24 cellular contexts compared by ENCODE assay signal in the genomic region with DNA sequence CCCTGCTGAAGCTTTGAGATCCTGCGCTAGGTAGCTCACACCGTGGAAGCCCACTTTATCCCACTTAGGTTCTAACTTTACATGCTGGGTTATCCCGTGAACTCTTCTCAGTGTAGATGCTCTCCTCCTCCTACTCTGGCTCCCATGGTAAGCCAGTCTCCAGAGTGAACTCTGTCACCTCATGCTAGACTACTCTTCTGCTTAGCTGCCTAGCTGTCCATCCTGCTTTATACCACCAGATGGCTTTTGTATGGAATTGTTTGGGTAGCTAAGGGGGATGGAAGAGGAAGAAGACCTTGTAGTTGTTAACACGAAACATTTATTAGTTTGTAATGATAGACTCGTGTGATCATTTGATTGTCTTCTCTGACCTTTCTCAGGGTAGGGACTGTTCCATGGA. TPM values are rescaled to one million over a fixed set of nuclear protein-coding genes. Genes with fewer than 3 reads are reported as not detected.
DNase-seq lines count a peak whose midpoint lies in the region; ATAC-seq and TF ChIP-seq lines count a peak whose summit lies in the region.
"Had no signal": no experiment of that assay in that cellular context is flagged by ENCODE, and none has a peak within 500 bp of the region (broad histone marks: within the 10 kb centered on the region; RNA-seq: fewer than 3 reads in every experiment).

No MANE protein-coding gene starts in this region.

- no peak overlapping the region for H3K4me2 ChIP-seq in PC-3 (ENCODE audit: low read length)

- H3K27me3 ChIP-seq in H7 (ENCODE audit: control insufficient read depth, insufficient read depth, low read length) (no peaks in the 10 kb centered on the region), PC-3 (ENCODE audit: low read length) (no peaks in the 10 kb centered on the region), endodermal cell (ENCODE audit: control insufficient read depth, insufficient read depth, low read length, poor library complexity, severe bottlenecking) (no peaks in the 10 kb centered on the region)

- H2AFZ ChIP-seq in PC-3 (ENCODE audit: low read length): no peak overlapping the region

- no peaks in the 10 kb centered on the region for H3K27me3 Mint-ChIP-seq in endodermal cell (ENCODE audit: insufficient read depth)
- no peaks in the 10 kb centered on the region for H3K27me3 Mint-ChIP-seq in nephron progenitor cell (ENCODE audit: low read depth, poor library complexity)
- H3K27me3 Mint-ChIP-seq: CD4-positive, CD25-positive, alpha-beta regulatory T cell; IgD-negative memory B cell; T-cell had no signal

- H4K20me1 ChIP-seq in PC-3 (ENCODE audit: low read length): peaks cover 4% of the 10 kb centered on the region; the same call in 1 of the 2 replicates

- peak; percentile 32; the same call in 1 of the 2 replicates for TF ChIP-seq CTCF in PC-3 (conservative IDR thresholded peaks at IDR 0.05; ENCODE audit: low read depth, low read length)
- TF ChIP-seq CTCF in endodermal cell (conservative IDR thresholded peaks at IDR 0.05): peak; percentile 39
- no peak for TF ChIP-seq CTCF in nephron progenitor cell (IDR thresholded peaks at IDR 0.05)

- no peaks in the 10 kb centered on the region for H3K9me3 ChIP-seq in PC-3 (ENCODE audit: low read length)
- H3K9me3 ChIP-seq in endodermal cell (ENCODE audit: control insufficient read depth, low read length): no peaks in the 10 kb centered on the region

- no peak for ATAC-seq in PC-3
- ATAC-seq in GM19452 (IDR thresholded peaks at IDR 0.05; ENCODE audit: unreplicated experiment): no peak
- no peak for ATAC-seq in stimulated activated effector memory CD8-positive, alpha-beta T cell treated with anti-CD3 and anti-CD28 coated beads, Interleukin-12 subunit alpha, Interleukin-12 subunit beta, amount 100 ng/mL, for 72 hours
- ATAC-seq: T-cell had no signal

- intact Hi-C loops in PC-3 (cut with micrococcal nuclease): no loop called here

- H3K27ac ChIP-seq in PC-3 (ENCODE audit: low read length) (no peak overlapping the region), endodermal cell (ENCODE audit: low read depth, low read length) (no peak overlapping the region)
- H3K27ac ChIP-seq: RWPE1 had no signal

- H3K4me1 Mint-ChIP-seq in endodermal cell (no peaks in the 10 kb centered on the region), nephron progenitor cell (no peaks in the 10 kb centered on the region)
- H3K4me1 Mint-ChIP-seq in stimulated activated effector memory CD8-positive, alpha-beta T cell treated with anti-CD3 and anti-CD28 coated beads, Interleukin-12 subunit alpha, Interleukin-12 subunit beta, amount 100 ng/mL, for 72 hours: peaks cover 28% of the 10 kb centered on the region

- H3K9me3 Mint-ChIP-seq in endodermal cell (no peaks in the 10 kb centered on the region), nephron progenitor cell (peaks cover 22% of the 10 kb centered on the region)
- H3K9me3 Mint-ChIP-seq in stimulated activated effector memory CD8-positive, alpha-beta T cell treated with anti-CD3 and anti-CD28 coated beads, Interleukin-12 subunit alpha, Interleukin-12 subunit beta, amount 100 ng/mL, for 72 hours: no peaks in the 10 kb centered on the region
- H3K9me3 Mint-ChIP-seq: IgD-negative memory B cell, T-cell had no signal

- CTCF ChIA-PET in PC-3 (lab: Charles Lee): interaction anchor here (0.6 kb wide), 1 partner anchor 107 kb away, joined by 3 read pairs; no protein-coding TSS in a partner anchor

- H3K27ac Mint-ChIP-seq in endodermal cell: no peak overlapping the region
- H3K27ac Mint-ChIP-seq in nephron progenitor cell: peak overlapping the region; percentile 49
- no peak overlapping the region for H3K27ac Mint-ChIP-seq in stimulated activated effector memory CD8-positive, alpha-beta T cell treated with anti-CD3 and anti-CD28 coated beads, Interleukin-12 subunit alpha, Interleukin-12 subunit beta, amount 100 ng/mL, for 72 hours
- H3K27ac Mint-ChIP-seq: IgD-negative memory B cell, T-cell had no signal

- no peaks in the 10 kb centered on the region for H3K79me2 ChIP-seq in PC-3 (ENCODE audit: low read length)

- no peak overlapping the region for H3K9ac ChIP-seq in PC-3 (ENCODE audit: low read length)
- no peak overlapping the region for H3K9ac ChIP-seq in endodermal cell (ENCODE audit: extremely low read depth, low read length, poor library complexity, severe bottlenecking)

- H3K4me1 ChIP-seq in PC-3 (ENCODE audit: insufficient read depth, low read length) (no peaks in the 10 kb centered on the region), endodermal cell (ENCODE audit: control insufficient read depth, insufficient read depth, low read length) (no peaks in the 10 kb centered on the region)

- POLR2A ChIA-PET in PC-3 (lab: Charles Lee; ENCODE audit: unreplicated experiment): no interaction called here

- no peaks in the 10 kb centered on the region for H3K9me2 ChIP-seq in PC-3 (replicated peaks; ENCODE audit: low read length)

- H3K36me3 Mint-ChIP-seq in endodermal cell (ENCODE audit: low read depth) (peaks cover 24% of the 10 kb centered on the region), nephron progenitor cell (ENCODE audit: low read depth) (peaks cover 77% of the 10 kb centered on the region)
- peaks cover 14% of the 10 kb centered on the region for H3K36me3 Mint-ChIP-seq in stimulated activated effector memory CD8-positive, alpha-beta T cell treated with anti-CD3 and anti-CD28 coated beads, Interleukin-12 subunit alpha, Interleukin-12 subunit beta, amount 100 ng/mL, for 72 hours

- H3K4me3 ChIP-seq in H7 (ENCODE audit: insufficient read depth, low read depth, low read length) (no peak overlapping the region), PC-3 (ENCODE audit: low read length) (no peak overlapping the region), endodermal cell (ENCODE audit: low read length) (no peak overlapping the region)

- H3K4me3 Mint-ChIP-seq in endodermal cell: no peak overlapping the region
- H3K4me3 Mint-ChIP-seq in nephron progenitor cell: no peak overlapping the region
- H3K4me3 Mint-ChIP-seq in stimulated activated effector memory CD8-positive, alpha-beta T cell treated with anti-CD3 and anti-CD28 coated beads, Interleukin-12 subunit alpha, Interleukin-12 subunit beta, amount 100 ng/mL, for 72 hours: no peak overlapping the region
- H3K4me3 Mint-ChIP-seq: CD4-positive, CD25-positive, alpha-beta regulatory T cell; IgD-negative memory B cell; T-cell had no signal

- no peaks in the 10 kb centered on the region for H3F3A ChIP-seq in PC-3 (ENCODE audit: low read length, unreplicated experiment)

- peak; percentile 21 for DNase-seq in H7
- DNase-seq in PC-3: peak; percentile 27
- DNase-seq in endodermal cell: no peak
- DNase-seq in nephron progenitor cell: no peak
- DNase-seq in NCI-H1436 (lab: John Stamatoyannopoulos, UW): no peak
- no peak for DNase-seq in activated T-cell treated with anti-CD3 and anti-CD28 coated beads, Interleukin-2, amount 50 U/mL, for 1 hour
- DNase-seq in stimulated activated effector memory CD8-positive, alpha-beta T cell treated with anti-CD3 and anti-CD28 coated beads, Interleukin-12 subunit alpha, Interleukin-12 subunit beta, amount 100 ng/mL, for 72 hours (ENCODE audit: low spot score in 2 of 2): no peak
- DNase-seq: CD4-positive, CD25-positive, alpha-beta regulatory T cell; DMS153; DND-41; GOT3; HCEC 1CT; NCI-H1092; NCI-H1417 treated with DMSO at 0.1 percent for 48 hours; NCI-H187 treated with DMSO at 0.1 percent for 48 hours; NCI-H446; NCI-H524 treated with DMSO at 0.1 percent for 48 hours; NCI-H774; NK-92 treated with Interleukin-12 subunit alpha and Interleukin-12 subunit beta, amount 100 ng/mL, for 24 hours; SHP77; T-cell had no signal

- BruUV-seq in PC-3 (replicated peaks; lab: Mats Ljungman, UMichigan): no TSS peak

- WGBS in endodermal cell (ENCODE audit: insufficient coverage in 1 of 2, insufficient read length in 1 of 2), 2 experiments: 94% methylated on average over 5 of the region's 5 CpGs

- H3K36me3 ChIP-seq in H7 (replicated peaks; ENCODE audit: control insufficient read depth, insufficient read depth, low read length): peaks cover 2% of the 10 kb centered on the region; the same call in 1 of the 2 replicates
- peaks cover 7% of the 10 kb centered on the region for H3K36me3 ChIP-seq in PC-3 (ENCODE audit: low read depth, low read length)
- H3K36me3 ChIP-seq in endodermal cell (ENCODE audit: control insufficient read depth, insufficient read depth, low read length): peaks cover 9% of the 10 kb centered on the region

RNA-seq across cellular contexts. Expression of a gene that starts 46.8 kb away (rescaled TPM):
- 22.1 and 27.3 TPM in 2 replicates for total RNA-seq in H7 (2014; rRNA removed; shearing (Covaris generic))
- total RNA-seq in PC-3 (2014; rRNA removed) (33.0 and 51.1 TPM in 2 replicates), endodermal cell (10 to 100 TPM; 27.4 to 35.5 TPM)
- polyA plus RNA-seq in endodermal cell (2013, experiment 1 of 2): 33.4 TPM
- 32.6 TPM for polyA plus RNA-seq in endodermal cell (2013, experiment 2 of 2)

Comparison
In these comparisons a context has a peak if more than half of its experiments do, and no peak if none do; other contexts are left out.
1. DNase-seq: peak in H7 (single experiment) and PC-3 (single experiment); none in endodermal cell (single experiment), nephron progenitor cell (single experiment), NCI-H1436 (single experiment), activated T-cell treated with anti-CD3 and anti-CD28 coated beads, Interleukin-2, amount 50 U/mL, for 1 hour (single experiment) and stimulated activated effector memory CD8-positive, alpha-beta T cell treated with anti-CD3 and anti-CD28 coated beads, Interleukin-12 subunit alpha, Interleukin-12 subunit beta, amount 100 ng/mL, for 72 hours (0 of 2).